Comparison of ENCODE assay signal across 2 cellular contexts in the genomic region with DNA sequence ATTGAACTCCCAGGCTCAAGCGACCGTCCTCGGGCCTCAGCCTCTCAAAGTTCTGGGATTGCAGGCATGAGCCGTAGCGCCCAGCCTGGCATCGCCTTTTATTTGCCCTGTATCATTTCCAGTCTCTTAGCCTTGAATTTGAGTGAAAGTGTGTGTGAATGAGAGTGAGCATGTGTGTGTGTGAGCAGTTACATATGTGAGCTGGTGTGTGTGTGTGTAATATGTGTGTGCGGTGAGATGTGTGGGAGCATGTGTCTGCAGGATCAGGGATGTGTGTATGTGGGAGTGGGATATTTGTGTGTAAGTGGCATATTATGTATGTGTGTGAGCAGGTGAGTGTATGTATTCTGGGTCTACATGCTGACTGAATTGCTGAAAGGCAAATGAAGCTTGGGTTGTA.
TF ChIP-seq lines count a peak whose summit lies in the region.

No MANE protein-coding gene starts in this region.

TF ChIP-seq in HEK293, 187 proteins besides CTCF, POLR2A, EP300 and RAD21 (continues in another document):
- TF ChIP-seq MZF1 (tag by site-specific recombination; IDR thresholded peaks at IDR 0.05; ENCODE audit: borderline replicate concordance) (no peak), ZSCAN4 (tag by site-specific recombination; IDR thresholded peaks at IDR 0.05) (peak; percentile 74), ZNF544 (tag by site-specific recombination; IDR thresholded peaks at IDR 0.05) (no peak), ZBTB49 (tag by site-specific recombination; IDR thresholded peaks at IDR 0.05; ENCODE audit: low read depth) (no peak), ZFHX2 (tag by site-specific recombination; conservative IDR thresholded peaks at IDR 0.05) (peak; percentile 65), KLF8 (tag by site-specific recombination; IDR thresholded peaks at IDR 0.05) (no peak), IKZF3 (tag by site-specific recombination; IDR thresholded peaks at IDR 0.05) (no peak), ZNF600 (tag by site-specific recombination; IDR thresholded peaks at IDR 0.05) (0 out of 2 replicates have a peak, but pooled peaks have one; percentile 18), AEBP2 (tag by site-specific recombination; IDR thresholded peaks at IDR 0.05; ENCODE audit: borderline replicate concordance) (no peak), ZNF114 (tag by site-specific recombination; IDR thresholded peaks at IDR 0.05) (no peak), ZNF248 (tag by site-specific recombination; IDR thresholded peaks at IDR 0.05) (no peak), PRDM1 (tag by site-specific recombination; IDR thresholded peaks at IDR 0.05) (peak; percentile 65), GLI2 (tag by site-specific recombination; IDR thresholded peaks at IDR 0.05; ENCODE audit: borderline replicate concordance, low read depth) (no peak), ZNF350 (tag by site-specific recombination; IDR thresholded peaks at IDR 0.05) (no peak), ZNF510 (tag by site-specific recombination; IDR thresholded peaks at IDR 0.05; ENCODE audit: insufficient replicate concordance) (no peak), KLF16 (tag by site-specific recombination; IDR thresholded peaks at IDR 0.05) (no peak), ZFP3 (tag by site-specific recombination; IDR thresholded peaks at IDR 0.05; ENCODE audit: low read depth) (no peak), ZNF292 (tag by site-specific recombination; IDR thresholded peaks at IDR 0.05; ENCODE audit: borderline replicate concordance, low read depth) (no peak)
- TF ChIP-seq, protein P1, sequence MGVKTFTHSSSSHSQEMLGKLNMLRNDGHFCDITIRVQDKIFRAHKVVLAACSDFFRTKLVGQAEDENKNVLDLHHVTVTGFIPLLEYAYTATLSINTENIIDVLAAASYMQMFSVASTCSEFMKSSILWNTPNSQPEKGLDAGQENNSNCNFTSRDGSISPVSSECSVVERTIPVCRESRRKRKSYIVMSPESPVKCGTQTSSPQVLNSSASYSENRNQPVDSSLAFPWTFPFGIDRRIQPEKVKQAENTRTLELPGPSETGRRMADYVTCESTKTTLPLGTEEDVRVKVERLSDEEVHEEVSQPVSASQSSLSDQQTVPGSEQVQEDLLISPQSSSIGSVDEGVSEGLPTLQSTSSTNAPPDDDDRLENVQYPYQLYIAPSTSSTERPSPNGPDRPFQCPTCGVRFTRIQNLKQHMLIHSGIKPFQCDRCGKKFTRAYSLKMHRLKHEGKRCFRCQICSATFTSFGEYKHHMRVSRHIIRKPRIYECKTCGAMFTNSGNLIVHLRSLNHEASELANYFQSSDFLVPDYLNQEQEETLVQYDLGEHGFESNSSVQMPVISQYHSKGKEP (tag by site-specific recombination; IDR thresholded peaks at IDR 0.05), result no peak
- TF ChIP-seq, protein P2, sequence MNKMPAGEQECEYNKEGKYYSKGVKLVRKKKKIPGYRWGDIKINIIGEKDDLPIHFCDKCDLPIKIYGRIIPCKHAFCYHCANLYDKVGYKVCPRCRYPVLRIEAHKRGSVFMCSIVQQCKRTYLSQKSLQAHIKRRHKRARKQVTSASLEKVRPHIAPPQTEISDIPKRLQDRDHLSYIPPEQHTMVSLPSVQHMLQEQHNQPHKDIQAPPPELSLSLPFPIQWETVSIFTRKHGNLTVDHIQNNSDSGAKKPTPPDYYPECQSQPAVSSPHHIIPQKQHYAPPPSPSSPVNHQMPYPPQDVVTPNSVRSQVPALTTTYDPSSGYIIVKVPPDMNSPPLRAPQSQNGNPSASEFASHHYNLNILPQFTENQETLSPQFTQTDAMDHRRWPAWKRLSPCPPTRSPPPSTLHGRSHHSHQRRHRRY (tag by site-specific recombination; IDR thresholded peaks at IDR 0.05), result no peak

TF ChIP-seq in GM12878, 131 proteins besides CTCF, POLR2A, EP300 and RAD21:
- TF ChIP-seq ZNF207 (IDR thresholded peaks at IDR 0.05; ENCODE audit: borderline replicate concordance) (no peak), MXI1 (IDR thresholded peaks at IDR 0.05; ENCODE audit: low read depth, low read length) (no peak), POU2F2 (IDR thresholded peaks at IDR 0.05; ENCODE audit: borderline replicate concordance, low read depth, low read length) (no peak), SUPT20H (IDR thresholded peaks at IDR 0.05; ENCODE audit: borderline replicate concordance, control insufficient read depth, low read depth, low read length) (no peak), PKNOX1 (IDR thresholded peaks at IDR 0.05) (no peak), RUNX3 (IDR thresholded peaks at IDR 0.05; ENCODE audit: low read length) (no peak), FOXM1 (IDR thresholded peaks at IDR 0.05; ENCODE audit: low read depth, low read length) (no peak), STAT1 (conservative IDR thresholded peaks at IDR 0.05) (no peak), ETV6 (conservative IDR thresholded peaks at IDR 0.05 in 1 of 2, IDR thresholded peaks at IDR 0.05 in 1 of 2; ENCODE audit: borderline replicate concordance in 1 of 2, low read depth in 1 of 2) (no peak), ZNF217 (IDR thresholded peaks at IDR 0.05) (no peak), KAT2A (conservative IDR thresholded peaks at IDR 0.05; ENCODE audit: control insufficient read depth, low read depth, low read length) (no peak), EED (IDR thresholded peaks at IDR 0.05; ENCODE audit: low read depth) (no peak), BMI1 (IDR thresholded peaks at IDR 0.05; ENCODE audit: borderline replicate concordance) (no peak)
TF ChIP-seq in GM12878: peak in this region for 0.
